Comparison of ENCODE assay signal across 11 cellular contexts in the genomic region with DNA sequence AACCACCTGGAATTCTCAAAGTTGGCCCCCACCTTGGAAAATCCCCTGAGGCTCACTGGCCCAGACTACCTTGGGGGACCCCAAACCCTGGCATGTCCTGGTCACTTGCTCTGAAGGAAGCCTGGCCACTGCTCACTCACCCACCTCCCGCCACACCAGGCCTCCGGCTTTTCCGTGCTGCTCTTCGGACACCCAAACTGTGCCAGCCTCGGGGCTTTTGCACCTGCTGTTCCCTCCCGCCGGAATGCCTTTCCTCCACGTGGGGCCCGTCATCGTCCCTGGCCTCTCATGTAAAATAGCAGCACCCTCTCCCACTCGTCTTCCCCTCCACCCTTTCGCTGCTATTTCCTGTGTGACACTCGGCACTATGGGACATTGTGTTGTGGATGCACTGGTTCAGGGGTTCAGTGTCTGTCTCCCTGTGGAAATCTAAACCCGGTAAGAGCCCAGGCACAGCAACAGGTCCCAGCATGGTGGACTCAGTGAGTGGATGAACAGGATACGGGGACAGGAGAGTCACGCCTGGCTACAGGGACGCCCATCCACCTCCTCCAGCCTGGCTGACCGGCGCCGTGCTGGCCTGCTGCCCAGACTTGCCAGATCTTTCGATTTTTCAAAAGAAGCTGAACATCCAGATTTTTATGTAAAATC.
A peak's percentile ranks its signal among the peaks of the same experiment; 100 is the strongest.
DNase-seq lines count a peak whose midpoint lies in the region; ATAC-seq, FAIRE-seq and TF ChIP-seq lines count a peak whose summit lies in the region.
"Had no signal": no experiment of that assay in that cellular context is flagged by ENCODE, and none has a peak within 500 bp of the region (broad histone marks: within the 10 kb centered on the region; RNA-seq: fewer than 3 reads in every experiment).

No MANE protein-coding gene starts in this region.

- peak overlapping the region; percentile 62; the same call in 1 of the 2 replicates for H2BK12ac ChIP-seq in H1 (ENCODE audit: low read depth, low read length)

- H3K79me2 ChIP-seq in H1 (ENCODE audit: control insufficient read depth in 1 of 2, insufficient read depth in 2 of 2, low read length in 2 of 2) = no peaks in the 10 kb centered on the region

- TF ChIP-seq POLR2A in H1 (IDR thresholded peaks at IDR 0.05; ENCODE audit: control extremely low read depth in 1 of 2, low read depth in 2 of 2, low read length in 2 of 2) = no peak

- no peak overlapping the region for H3K14ac ChIP-seq in H1 (ENCODE audit: insufficient read length)

- H2BK15ac ChIP-seq in H1 (ENCODE audit: low read length) = peak overlapping the region; percentile 4; the same call in 1 of the 2 replicates

- no peak overlapping the region for H2AFZ ChIP-seq in H1 (ENCODE audit: low read length)
- H2AFZ ChIP-seq: PC-9 had no signal

- H3K9ac ChIP-seq in H1 (replicated peaks in 1 of 4; ENCODE audit: extremely low read depth in 1 of 4, low read depth in 3 of 4, low read length in 3 of 4) = no peak overlapping the region

- H3K9me3 ChIP-seq in H1 (ENCODE audit: insufficient read depth in 2 of 2, low read depth in 1 of 2, low read length in 1 of 2) (0 out of 4 replicates have a peak, but pooled peaks cover 0 to 3% of the 10 kb centered on the region in 2 experiments), mucosa of descending colon (no peaks in the 10 kb centered on the region), upper lobe of right lung (no peaks in the 10 kb centered on the region)

- H3K27me3 ChIP-seq in H1 (replicated peaks in 1 of 4; ENCODE audit: control insufficient read depth in 3 of 4, extremely low read depth in 1 of 4, insufficient read depth in 3 of 4, low read length in 3 of 4) (no peaks in the 10 kb centered on the region), upper lobe of right lung (no peaks in the 10 kb centered on the region)

- 84% methylated on average over 21 of the region's 21 CpGs; no CpG with 5 or more reads in 1 of the 2 experiments for WGBS in H1 (ENCODE audit: extremely low coverage in 1 of 2, insufficient coverage in 1 of 2, insufficient read length in 1 of 2, insufficient replicate concordance in 2 of 2, low coverage in 1 of 2, low lambda C conversion rate in 2 of 2, missing lambda C conversion rate in 1 of 2), 2 experiments

- H3K56ac ChIP-seq in H1 (replicated peaks; ENCODE audit: insufficient read length, low read depth, low read length) = no peak overlapping the region

- TF ChIP-seq RAD21 in H1 (IDR thresholded peaks at IDR 0.05 in 1 of 2, conservative IDR thresholded peaks at IDR 0.05 in 1 of 2; ENCODE audit: low read depth in 2 of 2, low read length in 2 of 2) = no peak

- H2BK120ac ChIP-seq in H1 (replicated peaks; ENCODE audit: low read depth, low read length) = no peak overlapping the region

- no peaks in the 10 kb centered on the region for H4K20me1 ChIP-seq in H1 (replicated peaks in 1 of 2; ENCODE audit: control insufficient read depth in 1 of 2, insufficient read depth in 2 of 2, low read length in 2 of 2)

- FAIRE-seq in H1 (lab: Jason Lieb, UNC) = no peak
- FAIRE-seq: islet of Langerhans had no signal

- no peak overlapping the region for H3K23ac ChIP-seq in H1 (ENCODE audit: insufficient read length)

- H4K91ac ChIP-seq in H1 (replicated peaks; ENCODE audit: insufficient read length, low read length) = peak overlapping the region; percentile 20

- H3K4me1 ChIP-seq in H1 (replicated peaks in 1 of 4; ENCODE audit: control insufficient read depth in 3 of 4, insufficient read depth in 4 of 4, low read length in 3 of 4) (peaks cover 5 to 18% (median 8%) of the 10 kb centered on the region in 4 experiments), mucosa of descending colon (ENCODE audit: low read depth) (no peaks in the 10 kb centered on the region), upper lobe of right lung (peaks cover 21% of the 10 kb centered on the region)

- POLR2A ChIA-PET in H1 (lab: Charles Lee; ENCODE audit: partially characterized antibody) = interaction anchor here (0.9 to 1.7 kb wide), 6 partner anchors 9 to 89 kb away, joined by 3 to 5 read pairs (median 3); no protein-coding TSS in a partner anchor

- peak overlapping the region; percentile 29; the same call in 1 of the 2 replicates for H2BK20ac ChIP-seq in H1 (ENCODE audit: low read length)

- H3K4ac ChIP-seq in H1 (replicated peaks; ENCODE audit: insufficient read length, low read depth, low read length) = no peak overlapping the region

- no peak overlapping the region; the same call in 1 of the 2 replicates for H2BK5ac ChIP-seq in H1 (ENCODE audit: low read depth, low read length)

- H3K4me2 ChIP-seq in H1 (ENCODE audit: insufficient read depth in 1 of 2, low read depth in 2 of 2, low read length in 2 of 2) = peak overlapping the region in 1 of 2 experiments; percentile 34; a peak in 1 of 4 replicates
- H3K4me2 ChIP-seq: PC-9 had no signal

- TF ChIP-seq CTCF in H1 (IDR thresholded peaks at IDR 0.05; ENCODE audit: control extremely low read depth in 1 of 3, insufficient read depth in 1 of 3, low read depth in 1 of 3, low read length in 3 of 3) (no peak), mucosa of descending colon (IDR thresholded peaks at IDR 0.05) (no peak), upper lobe of right lung (IDR thresholded peaks at IDR 0.05) (no peak)

- H4K8ac ChIP-seq in H1 (ENCODE audit: extremely low read depth, insufficient read depth, low read length) = no peak overlapping the region; the same call in 1 of the 2 replicates

- H3K23me2 ChIP-seq in H1 (ENCODE audit: low read depth, low read length) = no peaks in the 10 kb centered on the region

- no peak for TF ChIP-seq EP300 in H1 (IDR thresholded peaks at IDR 0.05; ENCODE audit: borderline replicate concordance in 1 of 2, low read depth in 2 of 2, low read length in 2 of 2)

- DNase-seq in NCI-H82 (lab: John Stamatoyannopoulos, UW) (peak; percentile 67), NCI-H82 treated with DMSO at 0.1 percent for 48 hours (lab: John Stamatoyannopoulos, UW; ENCODE audit: unreplicated experiment) (no peak), H1 (ENCODE audit: low read depth in 1 of 2, low spot score in 2 of 2) (no peak), mucosa of descending colon (peak in 2 of 3 donors; percentile 39 to 71), upper lobe of right lung (peak; percentile 78)
- no peak for DNase-seq in stimulated activated CD4-positive, alpha-beta T cell treated with anti-CD3 and anti-CD28 coated beads, Interleukin-1b, Interleukin-23, amount 100 ng/mL, for 48 hours
- DNase-seq: activated naive CD4-positive, alpha-beta T cell treated with anti-CD3 and anti-CD28 coated beads, Interleukin-2, amount 10 ng/mL, durations not matched to agents 7 days and 5 days had no signal

- intact Hi-C loops in mucosa of descending colon (cut with DNase I, micrococcal nuclease) (no loop called here), upper lobe of right lung (cut with DNase I) (no loop called here)

- CTCF ChIA-PET in H1 (lab: Charles Lee; ENCODE audit: partially characterized antibody) = interaction anchor here (0.6 to 2.7 kb wide), 6 partner anchors 16 to 97 kb away, joined by 3 to 9 read pairs (median 3); no protein-coding TSS in a partner anchor

- no peak overlapping the region; the same call in 1 of the 2 replicates for H2AK5ac ChIP-seq in H1 (ENCODE audit: low read depth, low read length)

- no peak overlapping the region for H4K5ac ChIP-seq in H1 (ENCODE audit: insufficient read length, low read depth, low read length)

- H3K36me3 ChIP-seq in H1 (ENCODE audit: control insufficient read depth in 2 of 4, insufficient read depth in 4 of 4, low read length in 3 of 4) (no peaks in the 10 kb centered on the region), mucosa of descending colon (ENCODE audit: low read depth) (no peaks in the 10 kb centered on the region), upper lobe of right lung (no peaks in the 10 kb centered on the region)

- H3K27ac ChIP-seq in H1 (ENCODE audit: low read depth, low read length) = no peak overlapping the region
- peak overlapping the region; percentile 73 for H3K27ac ChIP-seq in upper lobe of right lung
- H3K27ac ChIP-seq: PC-9 had no signal

- H3K18ac ChIP-seq in H1 (ENCODE audit: extremely low read depth, low read length) = no peak overlapping the region

- ATAC-seq in mucosa of descending colon (no peak), upper lobe of right lung (peak; percentile 53), HG02798 (IDR thresholded peaks at IDR 0.05; ENCODE audit: poor library complexity, unreplicated experiment) (no peak), HG02571 (IDR thresholded peaks at IDR 0.05; ENCODE audit: unreplicated experiment) (no peak)

- H3K79me1 ChIP-seq in H1 (ENCODE audit: low read depth, low read length) = no peaks in the 10 kb centered on the region

- H3K4me3 ChIP-seq in H1 (ENCODE audit: extremely low read depth in 1 of 4, insufficient read depth in 2 of 4, low read depth in 3 of 4, low read length in 4 of 4) (no peak overlapping the region), mucosa of descending colon (no peak overlapping the region), upper lobe of right lung (peak overlapping the region; percentile 6)
- H3K4me3 ChIP-seq: PC-9 had no signal

TF ChIP-seq in H1, 55 proteins besides CTCF, POLR2A, EP300 and RAD21 (continues in another document):
- TF ChIP-seq HDAC2 (IDR thresholded peaks at IDR 0.05; ENCODE audit: borderline replicate concordance in 1 of 2, low read depth in 2 of 2, low read length in 2 of 2) (no peak), CEBPB (IDR thresholded peaks at IDR 0.05; ENCODE audit: low read depth, low read length) (no peak)

Comparison
In these comparisons a context has a peak if more than half of its experiments do, and no peak if none do; other contexts are left out.
1. DNase-seq: peak in NCI-H82 (single experiment), mucosa of descending colon (2 of 3) and upper lobe of right lung (single experiment); none in NCI-H82 treated with DMSO at 0.1 percent for 48 hours (single experiment), H1 (0 of 2) and stimulated activated CD4-positive, alpha-beta T cell treated with anti-CD3 and anti-CD28 coated beads, Interleukin-1b, Interleukin-23, amount 100 ng/mL, for 48 hours (single experiment).